ENCODE assay signal across 13 cellular contexts in the genomic region with DNA sequence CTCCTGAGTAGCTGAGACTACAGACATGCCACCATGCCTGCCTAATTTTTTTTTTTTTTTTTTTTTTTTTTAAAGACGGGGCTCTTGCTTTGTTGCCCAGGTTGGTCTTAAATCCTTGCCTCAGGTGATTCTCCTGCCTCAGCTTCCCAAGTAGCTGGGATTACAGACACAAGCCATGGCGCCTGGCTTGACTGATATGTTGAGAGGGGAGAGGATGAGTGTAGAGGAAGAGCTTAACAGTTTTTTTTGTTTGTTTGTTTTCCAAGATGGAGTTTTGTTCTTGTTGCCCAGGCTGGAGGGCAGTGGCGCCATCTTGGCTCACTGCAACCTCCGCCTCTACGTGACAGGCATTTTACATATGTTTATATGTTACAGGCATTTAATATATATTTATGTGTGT. TPM values are rescaled to one million over a fixed set of nuclear protein-coding genes. Genes with fewer than 3 reads are reported as not detected.
DNase-seq lines count a peak whose midpoint lies in the region; ATAC-seq and TF ChIP-seq lines count a peak whose summit lies in the region.
"Had no signal": no experiment of that assay in that cellular context is flagged by ENCODE, and none has a peak within 500 bp of the region (broad histone marks: within the 10 kb centered on the region; RNA-seq: fewer than 3 reads in every experiment).

No MANE protein-coding gene starts in this region.

- CTCF ChIA-PET in T-cell (lab: Charles Lee) = interaction anchor here (0.5 to 1.3 kb wide), 6 partner anchors 10 to 855 kb away, joined by 3 to 7 read pairs (median 3); no protein-coding TSS in a partner anchor

- peaks cover 29 to 59% (median 47%) of the 10 kb centered on the region in 11 experiments; a peak in 21 of 22 replicates for H4K20me1 ChIP-seq in BLaER1 treated with 17β-estradiol and CSF1 and Interleukin-3, amounts not matched to agents 10 nM and 100 nM
- peaks cover 26% of the 10 kb centered on the region for H4K20me1 ChIP-seq in DOHH2 (ENCODE audit: control insufficient read depth, insufficient read depth, low read depth, low read length)

- no peaks in the 10 kb centered on the region; the same call in 1 of the 2 replicates for H3F3A ChIP-seq in DOHH2 (ENCODE audit: control insufficient read depth, insufficient read depth)

- H3K4me3 Mint-ChIP-seq in T-cell (peak overlapping the region in 2 of 3 donors; percentile 53 to 63), mesothelial cell of epicardium (peak overlapping the region; percentile 25)

- H3K9ac ChIP-seq in BLaER1 treated with 17β-estradiol and CSF1 and Interleukin-3, amounts not matched to agents 10 nM and 100 nM = peak overlapping the region in 2 of 11 experiments; percentile 94 to 98; a peak in 4 of 22 replicates

- POLR2A ChIA-PET in T-cell (lab: Charles Lee) = interaction anchor here (0.6 to 0.8 kb wide), 4 partner anchors 121 to 1332 kb away, joined by 3 to 9 read pairs (median 6); no protein-coding TSS in a partner anchor

- no peaks in the 10 kb centered on the region for H3K9me3 Mint-ChIP-seq in T-cell
- H3K9me3 Mint-ChIP-seq in mesothelial cell of epicardium = no peaks in the 10 kb centered on the region

- TF ChIP-seq CTCF in DOHH2 (IDR thresholded peaks at IDR 0.05; ENCODE audit: low read depth, low read length, poor library complexity, severe bottlenecking) (no peak), mesothelial cell of epicardium (IDR thresholded peaks at IDR 0.05; ENCODE audit: unreplicated experiment) (no peak)

- no peak for ATAC-seq in T-cell (replicated peaks in 1 of 4)
- ATAC-seq: left lung had no signal

- peaks cover 77% of the 10 kb centered on the region for H3K79me2 ChIP-seq in DOHH2 (ENCODE audit: control insufficient read depth, low read length)

- peaks cover 33 to 65% (median 57%) of the 10 kb centered on the region in 11 experiments for H3K36me3 ChIP-seq in BLaER1 treated with 17β-estradiol and CSF1 and Interleukin-3, amounts not matched to agents 10 nM and 100 nM
- H3K36me3 ChIP-seq in DOHH2 (ENCODE audit: control insufficient read depth, low read length) = peaks cover 65% of the 10 kb centered on the region

- peak overlapping the region; percentile 87 to 97 (median 95) for H3K4me2 ChIP-seq in BLaER1 treated with 17β-estradiol and CSF1 and Interleukin-3, amounts not matched to agents 10 nM and 100 nM
- H3K4me2 ChIP-seq in DOHH2 (ENCODE audit: low read length) = peak overlapping the region; percentile 64

- H3K36me3 Mint-ChIP-seq in T-cell = peaks cover 20% of the 10 kb centered on the region
- peaks cover 6% of the 10 kb centered on the region for H3K36me3 Mint-ChIP-seq in mesothelial cell of epicardium

- no peaks in the 10 kb centered on the region for H3K9me2 ChIP-seq in DOHH2 (replicated peaks; ENCODE audit: control insufficient read depth, low read length)

- peak overlapping the region in 9 of 11 experiments; percentile 30 to 99 (median 97); a peak in 13 of 22 replicates for H3K27ac ChIP-seq in BLaER1 treated with 17β-estradiol and CSF1 and Interleukin-3, amounts not matched to agents 10 nM and 100 nM
- no peak overlapping the region for H3K27ac ChIP-seq in DOHH2 (ENCODE audit: low read depth, low read length)

- peaks cover 0 to 10% (median 5%) of the 10 kb centered on the region in 11 experiments; a peak in 11 of 22 replicates for H3K9me3 ChIP-seq in BLaER1 treated with 17β-estradiol and CSF1 and Interleukin-3, amounts not matched to agents 10 nM and 100 nM (replicated peaks in 1 of 11)
- no peaks in the 10 kb centered on the region for H3K9me3 ChIP-seq in DOHH2 (ENCODE audit: control insufficient read depth, insufficient read depth, low read length)
- H3K9me3 ChIP-seq: left lung had no signal

- H3K4me3 ChIP-seq in BLaER1 treated with 17β-estradiol and CSF1 and Interleukin-3, amounts not matched to agents 10 nM and 100 nM = peak overlapping the region in 8 of 10 experiments; percentile 70 to 83 (median 76); a peak in 13 of 20 replicates
- H3K4me3 ChIP-seq in DOHH2 (ENCODE audit: low read length) = 0 out of 2 replicates have a peak overlapping the region, but pooled peaks have one; percentile 87

- no peak overlapping the region for H3K27ac Mint-ChIP-seq in T-cell
- H3K27ac Mint-ChIP-seq in mesothelial cell of epicardium = peak overlapping the region; percentile 45

- DNase-seq in T-cell (no peak), mesothelial cell of epicardium (ENCODE audit: low spot score in 2 of 2, unreplicated experiment in 2 of 2) (no peak), NCI-H187 treated with DMSO at 0.1 percent for 48 hours (lab: John Stamatoyannopoulos, UW) (no peak), NCI-H2081 treated with DMSO at 0.1 percent for 48 hours (lab: John Stamatoyannopoulos, UW) (no peak), GF-D8 (lab: John Stamatoyannopoulos, UW) (no peak)
- DNase-seq: left lung; NCI-H510A; posterior cingulate gyrus; SHP77; stimulated activated CD4-positive, alpha-beta T cell treated with anti-CD3 and anti-CD28 coated beads, Interleukin-4, amount 100 ng/mL, for 1 hour; stimulated activated naive CD4-positive, alpha-beta T cell treated with Interleukin-2 at 50 U/mL for 16 hours had no signal

- H3K27me3 Mint-ChIP-seq in T-cell (no peaks in the 10 kb centered on the region), mesothelial cell of epicardium (ENCODE audit: low read depth) (no peaks in the 10 kb centered on the region)

- H3K4me1 Mint-ChIP-seq in T-cell (peaks cover 41 to 52% (median 50%) of the 10 kb centered on the region in 3 donors), mesothelial cell of epicardium (peaks cover 31% of the 10 kb centered on the region)

- no peaks in the 10 kb centered on the region for H3K27me3 ChIP-seq in BLaER1 treated with 17β-estradiol and CSF1 and Interleukin-3, amounts not matched to agents 10 nM and 100 nM
- no peaks in the 10 kb centered on the region for H3K27me3 ChIP-seq in DOHH2 (ENCODE audit: control insufficient read depth, low read length)
- H3K27me3 ChIP-seq: left lung had no signal

- peaks cover 40 to 63% (median 57%) of the 10 kb centered on the region in 10 experiments for H3K4me1 ChIP-seq in BLaER1 treated with 17β-estradiol and CSF1 and Interleukin-3, amounts not matched to agents 10 nM and 100 nM
- H3K4me1 ChIP-seq in DOHH2 (ENCODE audit: control insufficient read depth, low read length) = peaks cover 52% of the 10 kb centered on the region

RNA-seq across cellular contexts. Expression of a gene that starts 2.5 kb away (rescaled TPM):
- 100 to 1,000 TPM in 3 of 5 donors, 10 to 100 TPM in 2; 74.1 to 152 (median 137) TPM for total RNA-seq in T-cell
- total RNA-seq in mesothelial cell of epicardium = 241 to 259 TPM (median 251 TPM) in 3 replicates

RNA-seq across cellular contexts. Expression of a gene that starts 29.8 kb away (rescaled TPM):
- 1 to 10 TPM in 4 of 5 donors, under 1 TPM in 1; 0.98 to 5.2 (median 3.7) TPM for total RNA-seq in T-cell
- 34.7 to 37.2 TPM (median 35.9 TPM) in 3 replicates for total RNA-seq in mesothelial cell of epicardium
